ENCODE assay signal across 29 cellular contexts in the genomic region with DNA sequence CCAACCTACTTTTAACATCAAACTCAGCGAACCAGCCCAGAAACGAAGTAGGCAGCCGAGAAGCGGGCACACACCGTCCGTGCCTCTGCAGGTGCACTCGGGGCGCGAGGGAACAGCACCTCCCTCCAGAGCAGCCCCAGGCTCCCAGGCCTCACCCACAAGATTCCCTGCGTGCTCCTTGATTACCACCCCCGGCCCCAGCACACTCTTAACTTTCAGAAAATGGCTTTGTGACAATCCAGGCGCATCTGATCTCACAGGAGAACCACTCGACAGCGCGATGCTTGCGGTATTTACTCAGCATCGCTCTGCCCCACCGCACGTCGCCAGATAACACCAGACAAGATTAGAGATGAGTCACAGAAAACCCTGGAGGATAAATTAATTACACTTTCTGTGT.
DNase-seq lines count a peak whose midpoint lies in the region; ATAC-seq, FAIRE-seq and TF ChIP-seq lines count a peak whose summit lies in the region.
"Had no signal": no experiment of that assay in that cellular context is flagged by ENCODE, and none has a peak within 500 bp of the region (broad histone marks: within the 10 kb centered on the region; RNA-seq: fewer than 3 reads in every experiment).

No MANE protein-coding gene starts in this region.

- H3K9me3 ChIP-seq in small intestine (ENCODE audit: control insufficient read depth, low read depth), result no peaks in the 10 kb centered on the region
- H3K9me3 ChIP-seq: A549, BE2C, lower lobe of right lung, neutrophil, psoas muscle had no signal

- in situ Hi-C loops in GM13976 (cut with MboI; ENCODE audit: low sequenced_read_pairs, unreplicated experiment), result no loop called here

- H3K36me3 ChIP-seq in small intestine (ENCODE audit: control insufficient read depth in 2 of 2, insufficient read depth in 2 of 2, low read length in 2 of 2), result no peaks in the 10 kb centered on the region
- H3K36me3 ChIP-seq: BE2C, lower lobe of right lung, neutrophil, stomach, tibial nerve had no signal

- 60 to 63% (median 62%) methylated on average over 19 to 20 of the region's 20 CpGs for WGBS in small intestine, 3 donors

- TF ChIP-seq CTCF in GM13976 (IDR thresholded peaks at IDR 0.05; ENCODE audit: borderline replicate concordance, control extremely low read depth, extremely low read depth, insufficient read depth, missing control alignments), result no peak

- H3K27ac ChIP-seq in small intestine (ENCODE audit: low read depth in 1 of 2, low read length in 1 of 2), result no peak overlapping the region
- H3K27ac ChIP-seq: A549, lower lobe of right lung, neutrophil, psoas muscle, stomach, tibial nerve had no signal

- ATAC-seq in GM21717 (IDR thresholded peaks at IDR 0.05; ENCODE audit: unreplicated experiment), result no peak
- ATAC-seq in HG03378 (IDR thresholded peaks at IDR 0.05; ENCODE audit: unreplicated experiment), result no peak
- ATAC-seq: A549, HCT116, lower lobe of right lung, Panc1, psoas muscle, T-cell had no signal

- no peak overlapping the region for H3K4me3 ChIP-seq in small intestine (ENCODE audit: low read depth in 1 of 2, low read length in 2 of 2)
- H3K4me3 ChIP-seq: A549, lower lobe of right lung, psoas muscle, stomach, tibial nerve had no signal

- FAIRE-seq in small intestine (lab: Jason Lieb, UNC), result no peak
- FAIRE-seq: A549, astrocyte, GM12892, GM19239, kidney had no signal

- peak; percentile 4 for DNase-seq in NCI-H1436 treated with DMSO at 0.1 percent for 48 hours (lab: John Stamatoyannopoulos, UW)
- DNase-seq in NCI-H1436 (lab: John Stamatoyannopoulos, UW), result no peak
- peak; percentile 14 for DNase-seq in NCI-H510A (lab: John Stamatoyannopoulos, UW)
- DNase-seq in mesenteric fat pad (ENCODE audit: low spot score), result peak; percentile 62
- no peak for DNase-seq in GM13976 (ENCODE audit: low spot score)
- no peak for DNase-seq in small intestine
- DNase-seq: activated CD4-positive, alpha-beta memory T cell treated with anti-CD3 and anti-CD28 coated beads for 36 hours; activated naive CD8-positive, alpha-beta T cell treated with anti-CD3 and anti-CD28 coated beads for 36 hours; BE2C; caudate nucleus; glutamatergic neuron; kidney; lower lobe of right lung; NCI-H146; NCI-H226; psoas muscle; stimulated activated CD8-positive, alpha-beta memory T cell treated with anti-CD3 and anti-CD28 coated beads, Interleukin-4, amount 100 ng/mL, for 48 hours; stomach; T-cell had no signal

- H3K4me1 ChIP-seq in small intestine (ENCODE audit: control insufficient read depth in 2 of 2, insufficient read depth in 1 of 2, low read depth in 1 of 2, low read length in 1 of 2), result no peaks in the 10 kb centered on the region
- H3K4me1 ChIP-seq: A549, BE2C, lower lobe of right lung, psoas muscle, stomach, tibial nerve had no signal

- H3K27me3 ChIP-seq in small intestine (ENCODE audit: control insufficient read depth in 2 of 2, insufficient read depth in 2 of 2, low read length in 2 of 2), result no peaks in the 10 kb centered on the region
- H3K27me3 ChIP-seq: tibial nerve had no signal

Comparison
In these comparisons a context has a peak if more than half of its experiments do, and no peak if none do; other contexts are left out.
1. DNase-seq: peak in NCI-H1436 treated with DMSO at 0.1 percent for 48 hours (single experiment), NCI-H510A (single experiment) and mesenteric fat pad (single experiment); none in NCI-H1436 (single experiment), GM13976 (single experiment) and small intestine (single experiment).